Comparison of ENCODE assay signal across 8 cellular contexts in the genomic region with DNA sequence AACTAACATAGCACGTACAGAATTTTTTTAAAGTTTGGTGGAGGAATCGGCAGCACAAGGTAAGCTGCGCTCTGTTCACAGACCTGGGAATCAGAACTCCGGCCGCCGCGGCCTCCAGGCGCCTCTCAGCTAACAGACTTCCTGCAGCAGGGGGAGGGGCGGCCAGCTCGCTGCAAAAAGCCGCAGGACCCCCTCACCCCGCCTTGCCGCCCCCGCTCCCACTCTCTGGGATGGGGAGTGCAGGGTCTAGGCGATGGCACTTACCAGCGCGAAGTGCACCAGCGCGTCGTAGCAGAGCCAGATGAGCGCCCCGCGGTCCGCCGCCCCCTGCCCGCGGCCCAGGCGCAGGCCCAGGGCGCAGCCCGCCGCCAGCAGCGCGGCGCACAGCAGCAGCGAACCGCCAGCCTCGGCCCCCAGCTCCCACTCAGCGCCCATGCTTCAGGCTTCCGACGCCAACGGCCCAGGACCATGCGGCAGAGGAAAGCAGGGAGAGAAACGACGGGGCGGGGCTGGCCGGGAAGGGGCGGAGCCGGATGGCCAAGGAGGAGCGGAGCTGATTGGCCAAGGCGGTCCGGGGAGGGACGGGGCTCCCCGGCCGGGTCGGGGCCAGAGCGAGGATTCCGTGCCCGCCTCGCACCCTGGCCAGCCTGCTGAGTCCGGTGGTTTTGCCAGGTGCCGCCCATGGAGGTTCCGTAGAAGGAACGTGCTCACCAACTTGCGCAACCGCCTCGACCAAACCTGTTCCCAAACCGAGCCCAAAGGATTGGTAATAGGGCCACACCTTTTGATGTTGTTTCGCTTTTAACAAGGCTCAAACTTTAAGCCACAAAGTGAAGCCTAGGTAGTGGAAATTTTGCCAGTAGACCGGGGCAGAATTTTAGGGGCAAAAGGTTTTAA. TPM values are rescaled to one million over a fixed set of nuclear protein-coding genes. Genes with fewer than 3 reads are reported as not detected.
A peak's percentile ranks its signal among the peaks of the same experiment; 100 is the strongest.
DNase-seq lines count a peak whose midpoint lies in the region; ATAC-seq and TF ChIP-seq lines count a peak whose summit lies in the region.

EBPL (minus strand) TSS at position 497 of the 897 bp plus-strand sequence; CDS start at position 435, 62 bp downstream.

- H3K27me3 ChIP-seq in AG04450 (ENCODE audit: control insufficient read depth, insufficient read depth, low read length) (no peaks in the 10 kb centered on the region), spleen (replicated peaks in 1 of 7) (no peaks in the 10 kb centered on the region)

- H3K36me3 ChIP-seq in spleen: peaks cover 0 to 12% (median 0%) of the 10 kb centered on the region in 6 donors

- WGBS in spleen, 5 donors: 0 to 1% (median 1%) methylated on average over 27 to 69 of the region's 69 CpGs

- CTCF ChIA-PET in AG04450 (lab: Charles Lee): interaction anchor here (1.0 kb wide), 1 partner anchor 20 kb away, joined by 3 read pairs; no protein-coding TSS in a partner anchor
- CTCF ChIA-PET in activated B cell treated with CpG ODN at 0.5 μM for 24 hours (lab: Charles Lee): interaction anchor here (1.0 to 1.3 kb wide), 2 partner anchors 100 to 102 kb away, joined by 3 read pairs; partner anchors contain the start of gene KPNA3

- no peaks in the 10 kb centered on the region for H3K27me3 Mint-ChIP-seq in activated B cell treated with CpG ODN at 0.5 μM for 24 hours

- peak; percentile 99 for ATAC-seq in GM18868 (IDR thresholded peaks at IDR 0.05; ENCODE audit: unreplicated experiment)
- peak; percentile 95 for ATAC-seq in HG03103 (IDR thresholded peaks at IDR 0.05; ENCODE audit: low read depth, unreplicated experiment)
- peak; percentile 96 for ATAC-seq in activated B cell treated with CpG ODN at 0.5 μM for 24 hours (ENCODE audit: low read depth)

- no peak for TF ChIP-seq CTCF in AG04450 (IDR thresholded peaks at IDR 0.05; ENCODE audit: low read depth, low read length)
- TF ChIP-seq CTCF in activated B cell treated with CpG ODN at 0.5 μM for 24 hours (IDR thresholded peaks at IDR 0.05): no peak
- no peak for TF ChIP-seq CTCF in cardiac fibroblast (IDR thresholded peaks at IDR 0.05; ENCODE audit: low read depth, low read length)
- no peak for TF ChIP-seq CTCF in spleen (IDR thresholded peaks at IDR 0.05 in 8 of 11, conservative IDR thresholded peaks at IDR 0.05 in 3 of 11)

- peaks cover 3 to 31% (median 21%) of the 10 kb centered on the region in 6 donors for H3K4me1 ChIP-seq in spleen

- peaks cover 27% of the 10 kb centered on the region for H3K4me1 Mint-ChIP-seq in activated B cell treated with CpG ODN at 0.5 μM for 24 hours

- no peaks in the 10 kb centered on the region for H3K9me3 Mint-ChIP-seq in activated B cell treated with CpG ODN at 0.5 μM for 24 hours

- peak within 1 kb of the TSS; percentile 82 for H3K4me3 ChIP-seq in AG04450 (ENCODE audit: low read depth, low read length)
- H3K4me3 ChIP-seq in cardiac fibroblast (replicated peaks in 1 of 2; ENCODE audit: low read depth in 2 of 2, low read length in 2 of 2): peak within 1 kb of the TSS; percentile 64 to 67
- peak within 1 kb of the TSS; percentile 70 to 98 (median 92) for H3K4me3 ChIP-seq in spleen

- TF ChIP-seq POLR2A in spleen (IDR thresholded peaks at IDR 0.05): no peak

- peak; percentile 66 for DNase-seq in AG04450 (ENCODE audit: low read depth, low spot score)
- DNase-seq in NCI-H2196 treated with DMSO at 0.1 percent for 48 hours (lab: John Stamatoyannopoulos, UW; ENCODE audit: unreplicated experiment): peak; percentile 63
- peak; percentile 85 for DNase-seq in activated B cell treated with CpG ODN at 0.5 μM for 24 hours
- DNase-seq in cardiac fibroblast (ENCODE audit: low read depth in 2 of 2): peak; percentile 82 to 89
- DNase-seq in inferior parietal cortex (ENCODE audit: extremely low spot score): peak; percentile 68
- DNase-seq in spleen: peak; percentile 98

- POLR2A ChIA-PET in AG04450 (lab: Yijun Ruan, JAX) (interaction anchor here (0.6 to 1.6 kb wide), 7 partner anchors 10 to 1300 kb away, joined by 3 to 17 read pairs (median 3); partner anchors contain the start of gene KPNA3), activated B cell treated with CpG ODN at 0.5 μM for 24 hours (lab: Charles Lee) (interaction anchor here (0.6 to 2.7 kb wide), 8 partner anchors 12 to 247 kb away, joined by 3 to 23 read pairs (median 6); partner anchors contain the start of genes ARL11, CAB39L, KPNA3 and PHF11)

- intact Hi-C loops in activated B cell treated with CpG ODN at 0.5 μM for 24 hours (cut with micrococcal nuclease): loop anchor here (1.0 to 5.0 kb wide), 5 partner anchors 54 to 246 kb away; partner anchors contain the start of genes CAB39L, SETDB2 and SPRYD7
- intact Hi-C loops in spleen (cut with DNase I; ENCODE audit: low total_unique reads): no loop called here

- peak within 1 kb of the TSS; percentile 79 for H3K27ac Mint-ChIP-seq in activated B cell treated with CpG ODN at 0.5 μM for 24 hours

- H3K4me3 Mint-ChIP-seq in activated B cell treated with CpG ODN at 0.5 μM for 24 hours: peak within 1 kb of the TSS; percentile 89

- peaks cover 13% of the 10 kb centered on the region for H3K36me3 Mint-ChIP-seq in activated B cell treated with CpG ODN at 0.5 μM for 24 hours (ENCODE audit: low read depth)

- H3K9me3 ChIP-seq in AG04450 (ENCODE audit: control insufficient read depth, insufficient read depth, low read length) (no peaks in the 10 kb centered on the region), spleen (no peaks in the 10 kb centered on the region)

- H3K27ac ChIP-seq in AG04450 (ENCODE audit: low read depth, low read length) (peak within 1 kb of the TSS; percentile 65), spleen (peak within 1 kb of the TSS; percentile 70 to 89 (median 84))

RNA-seq across cellular contexts. Expression of gene EBPL, which starts in this region (rescaled TPM):
- polyA plus RNA-seq in AG04450 (2011; rRNA removed): 113 and 131 TPM in 2 replicates
- polyA minus RNA-seq in AG04450 (2011; rRNA and poly(A)+ RNA removed): 29.4 and 36.1 TPM in 2 replicates
- total RNA-seq in activated B cell treated with CpG ODN at 0.5 μM for 24 hours: 20.0 and 22.4 TPM in 2 replicates
- total RNA-seq in spleen: 10 to 100 TPM; 20.1 to 69.4 (median 26.2) TPM
- polyA plus RNA-seq in spleen: 10 to 100 TPM; 31.5 to 46.1 (median 36.1) TPM

Comparison
In these comparisons a context has a peak if more than half of its experiments do, and no peak if none do; other contexts are left out.
1. Peak in every context shown above with its lines: DNase-seq, ATAC-seq, H3K4me3 ChIP-seq and H3K27ac ChIP-seq.